ENCODE assay signal across 23 cellular contexts in genomic region chrX:145654486-145654885, GRCh38.
"Had no signal": no experiment of that assay in that cellular context is flagged by ENCODE, and none has a peak within 500 bp of the region (broad histone marks: within the 10 kb centered on the region; RNA-seq: fewer than 3 reads in every experiment).

No MANE protein-coding gene starts in this region.

- DNase-seq: MV-4-11, NCI-H1048, NCI-H1105, NCI-H1417, NCI-H1436 treated with DMSO at 0.1 percent for 48 hours, NCI-H1694, NCI-H187 treated with DMSO at 0.1 percent for 48 hours, NCI-H2029 treated with DMSO at 0.1 percent for 48 hours, NCI-H2171 treated with DMSO at 0.1 percent for 48 hours, NCI-H345, NCI-H524, NCI-H526 treated with DMSO at 0.1 percent for 48 hours, NCI-H774, PC-3, SHP77 treated with DMSO at 0.1 percent for 48 hours, SJCRH30 had no signal

- H3K9me3 ChIP-seq: SJCRH30 had no signal

- H3K36me3 ChIP-seq: SJCRH30 had no signal

- H3K27ac Mint-ChIP-seq: IgD-negative memory B cell had no signal

- H3K27me3 ChIP-seq: SJCRH30 had no signal

- H3K27me3 Mint-ChIP-seq: IgD-negative memory B cell had no signal

- H3K4me3 ChIP-seq: K562, SJCRH30, SK-N-MC had no signal

- FAIRE-seq: HTR-8/SVneo, K562 had no signal

- H3K27ac ChIP-seq: HL-60, RWPE1, SJCRH30, SK-N-MC had no signal

- H3K4me3 Mint-ChIP-seq: IgD-negative memory B cell had no signal

- H3K4me1 Mint-ChIP-seq: IgD-negative memory B cell had no signal

- ATAC-seq: K562, Panc1, PC-3 had no signal

- H3K4me1 ChIP-seq: SJCRH30 had no signal

- H3K36me3 Mint-ChIP-seq: IgD-negative memory B cell had no signal
